16 cellular contexts compared by ENCODE assay signal in genomic region chr22:32119568-32120235, GRCh38. TPM values are rescaled to one million over a fixed set of nuclear protein-coding genes. Genes with fewer than 3 reads are reported as not detected.
"Had no signal": no experiment of that assay in that cellular context is flagged by ENCODE, and none has a peak within 500 bp of the region (broad histone marks: within the 10 kb centered on the region; RNA-seq: fewer than 3 reads in every experiment).

No MANE protein-coding gene starts in this region.

- H3K27ac ChIP-seq: brain microvascular endothelial cell, esophagus muscularis mucosa, suprapubic skin, upper lobe of left lung had no signal

- H3K4me3 ChIP-seq: esophagus muscularis mucosa, prostate gland, suprapubic skin, upper lobe of left lung had no signal

- ATAC-seq: activated T-cell treated with anti-CD3 and anti-CD28 coated beads, Interleukin-2, amount 50 U/mL, for 4 hours; sciatic nerve; stimulated activated naive CD8-positive, alpha-beta T cell treated with anti-CD3 and anti-CD28 coated beads, Interleukin-15, Interleukin-2, amounts not matched to agents 100 U/mL and 50 U/mL, for 24 hours had no signal

- H3K4me1 ChIP-seq: esophagus muscularis mucosa, prostate gland, suprapubic skin, upper lobe of left lung had no signal

- H3K36me3 ChIP-seq: brain microvascular endothelial cell, esophagus muscularis mucosa, prostate gland, suprapubic skin, upper lobe of left lung had no signal

- DNase-seq: activated effector memory CD4-positive, alpha-beta T cell treated with anti-CD3 and anti-CD28 coated beads, Interleukin-2, amount 50 U/mL, for 16 hours; activated T-cell treated with anti-CD3 and anti-CD28 coated beads, Interleukin-2, amount 50 U/mL, for 4 hours; brain microvascular endothelial cell; cerebellar nuclear complex; dermis blood vessel endothelial cell; immature natural killer cell; stimulated activated CD4-positive, alpha-beta T cell treated with anti-CD3 and anti-CD28 coated beads, Interleukin-2, amount 100 ng/mL, for 48 hours; stimulated activated naive CD8-positive, alpha-beta T cell treated with anti-CD3 and anti-CD28 coated beads, Interleukin-15, Interleukin-2, amounts not matched to agents 100 U/mL and 50 U/mL, for 24 hours; T-helper 2 cell had no signal

- H3K27me3 ChIP-seq: brain microvascular endothelial cell, suprapubic skin, upper lobe of left lung had no signal

- H3K9me3 ChIP-seq: esophagus muscularis mucosa, prostate gland, suprapubic skin, upper lobe of left lung had no signal

RNA-seq across cellular contexts. Expression of gene C22orf42, which starts 39.4 kb away (rescaled TPM):
- total RNA-seq: activated T-cell treated with anti-CD3 and anti-CD28 coated beads, Interleukin-2, amount 50 U/mL, for 4 hours; dermis blood vessel endothelial cell; fibroblast of villous mesenchyme; omental fat pad; sciatic nerve; suprapubic skin; upper lobe of left lung had no signal
